ENCODE assay signal across 3 cellular contexts in genomic region chr17:206484-206883, GRCh38. TPM values are rescaled to one million over a fixed set of nuclear protein-coding genes. Genes with fewer than 3 reads are reported as not detected.
"Had no signal": no experiment of that assay in that cellular context is flagged by ENCODE, and none has a peak within 500 bp of the region (broad histone marks: within the 10 kb centered on the region; RNA-seq: fewer than 3 reads in every experiment).

No MANE protein-coding gene starts in this region.

RNA-seq across cellular contexts. Expression of gene DOC2B, which starts 25.0 kb away (rescaled TPM):
- polyA plus RNA-seq: keratinocyte; mammary epithelial cell; naive thymus-derived CD8-positive, alpha-beta T cell had no signal
